16 cellular contexts compared by ENCODE assay signal in genomic region chr3:23601020-23601822, GRCh38.
A peak's percentile ranks its signal among the peaks of the same experiment; 100 is the strongest.
DNase-seq lines count a peak whose midpoint lies in the region; ATAC-seq and TF ChIP-seq lines count a peak whose summit lies in the region.
"Had no signal": no experiment of that assay in that cellular context is flagged by ENCODE, and none has a peak within 500 bp of the region (broad histone marks: within the 10 kb centered on the region; RNA-seq: fewer than 3 reads in every experiment).

No MANE protein-coding gene starts in this region.

- no peaks in the 10 kb centered on the region for H3K27me3 ChIP-seq in SJSA1 (replicated peaks)
- H3K27me3 ChIP-seq: gastroesophageal sphincter had no signal

- H3K4me3 ChIP-seq in SJSA1 (no peak overlapping the region), fibroblast of mammary gland (ENCODE audit: control insufficient read depth, low read depth, low read length) (no peak overlapping the region)
- H3K4me3 ChIP-seq: gastroesophageal sphincter had no signal

- TF ChIP-seq CTCF in fibroblast of mammary gland (conservative IDR thresholded peaks at IDR 0.05; ENCODE audit: control insufficient read depth, insufficient read depth, low read depth, low read length) = no peak
- no peak for TF ChIP-seq CTCF in RWPE1 (conservative IDR thresholded peaks at IDR 0.05; ENCODE audit: low read depth)

- H3K27ac ChIP-seq in SJSA1 = peak overlapping the region; percentile 54; the same call in 1 of the 2 replicates
- H3K27ac ChIP-seq in RWPE1 = no peak overlapping the region
- H3K27ac ChIP-seq: gastroesophageal sphincter had no signal

- CTCF ChIA-PET in RWPE1 (lab: Yijun Ruan, JAX) = no interaction called here

- H3K9me3 ChIP-seq in SJSA1 (replicated peaks) = no peaks in the 10 kb centered on the region
- H3K9me3 ChIP-seq: gastroesophageal sphincter had no signal

- DNase-seq in Daoy (ENCODE audit: low read depth) (peak; percentile 13), SJSA1 (ENCODE audit: low read depth in 1 of 2, low spot score in 2 of 2) (no peak), fibroblast of mammary gland (ENCODE audit: low read depth) (peak; percentile 28), sciatic nerve (ENCODE audit: low spot score) (no peak), RPMI8226 (no peak), RWPE1 (ENCODE audit: low spot score) (no peak), NCI-H510A (lab: John Stamatoyannopoulos, UW) (no peak)
- DNase-seq: activated CD4-positive, alpha-beta memory T cell treated with anti-CD3 and anti-CD28 coated beads for 36 hours; aorta; GF-D8; KG1; NCI-H1417 treated with DMSO at 0.1 percent for 48 hours; NCI-H526 had no signal

- ATAC-seq in sciatic nerve (peak; percentile 88), GM21825 (IDR thresholded peaks at IDR 0.05; ENCODE audit: unreplicated experiment) (no peak)
- ATAC-seq: gastroesophageal sphincter, Right ventricle myocardium inferior had no signal

- POLR2A ChIA-PET in RWPE1 (lab: Yijun Ruan, JAX; ENCODE audit: low non-redundant PET) = no interaction called here

- peaks cover 17% of the 10 kb centered on the region for H3K4me1 ChIP-seq in SJSA1 (replicated peaks)

- intact Hi-C loops in sciatic nerve (cut with DNase I) = no loop called here

- no peaks in the 10 kb centered on the region for H3K36me3 ChIP-seq in SJSA1

Comparison
In these comparisons a context has a peak if more than half of its experiments do, and no peak if none do; other contexts are left out.
1. DNase-seq: peak in Daoy (single experiment) and fibroblast of mammary gland (single experiment); none in SJSA1 (0 of 2), sciatic nerve (single experiment), RPMI8226 (single experiment), RWPE1 (single experiment) and NCI-H510A (single experiment).